37 cellular contexts compared by ENCODE assay signal in the genomic region with DNA sequence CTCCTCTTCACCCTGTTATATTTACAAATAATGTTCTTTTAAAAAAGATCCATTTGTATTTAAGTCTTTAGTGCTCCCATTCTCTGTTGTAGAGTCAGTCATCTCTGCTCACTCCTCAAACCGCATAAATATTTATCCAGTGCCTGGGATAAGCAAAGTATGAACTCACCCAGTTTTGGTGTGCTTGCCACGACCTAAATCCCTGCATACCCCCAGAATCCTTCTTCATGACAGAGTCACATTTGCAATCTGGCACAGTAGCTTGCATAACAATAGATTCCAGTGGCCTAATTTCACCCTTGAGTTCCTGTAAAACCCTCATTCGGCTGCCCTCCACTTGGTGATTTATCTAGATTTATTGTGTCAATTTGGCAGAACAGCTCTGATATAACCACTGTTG.
DNase-seq lines count a peak whose midpoint lies in the region; ATAC-seq, FAIRE-seq and TF ChIP-seq lines count a peak whose summit lies in the region.
"Had no signal": no experiment of that assay in that cellular context is flagged by ENCODE, and none has a peak within 500 bp of the region (broad histone marks: within the 10 kb centered on the region; RNA-seq: fewer than 3 reads in every experiment).

No MANE protein-coding gene starts in this region.

- no peak overlapping the region for H3K4ac ChIP-seq in mesenchymal stem cell (ENCODE audit: low read depth in 1 of 2, low read length in 2 of 2)

- ATAC-seq in GM21619 (IDR thresholded peaks at IDR 0.05; ENCODE audit: unreplicated experiment) (no peak), HG02973 (IDR thresholded peaks at IDR 0.05; ENCODE audit: unreplicated experiment) (no peak)
- ATAC-seq: body of pancreas; left colon; stimulated activated naive CD8-positive, alpha-beta T cell treated with anti-CD3 and anti-CD28 coated beads, Interleukin-15, amount 100 ng/mL, for 72 hours had no signal

- H3K23ac ChIP-seq in mesenchymal stem cell (ENCODE audit: low read length in 2 of 2) = no peak overlapping the region

- H3K4me1 ChIP-seq in astrocyte (ENCODE audit: insufficient read depth, low read length) = peaks cover 8% of the 10 kb centered on the region
- H3K4me1 ChIP-seq in mesenchymal stem cell (ENCODE audit: control insufficient read depth, insufficient read depth, low read depth, low read length) = no peaks in the 10 kb centered on the region
- H3K4me1 ChIP-seq: SJSA1, uterus had no signal

- no peak overlapping the region for H2BK120ac ChIP-seq in mesenchymal stem cell (ENCODE audit: low read depth, low read length)

- no peak overlapping the region for H4K91ac ChIP-seq in mesenchymal stem cell (ENCODE audit: low read length)

- no peak overlapping the region for H3K4me3 Mint-ChIP-seq in astrocyte (ENCODE audit: unreplicated experiment)
- H3K4me3 Mint-ChIP-seq in activated CD4-positive, alpha-beta T cell treated with anti-CD3 and anti-CD28 coated beads, Interleukin-2, amount 10 ng/mL, durations not matched to agents 24 days and 14 days = no peak overlapping the region
- H3K4me3 Mint-ChIP-seq: activated B cell treated with CpG ODN at 0.5 μM for 24 hours; CD4-positive, CD25-positive, alpha-beta regulatory T cell; memory B cell; stimulated activated naive CD8-positive, alpha-beta T cell treated with anti-CD3 and anti-CD28 coated beads, Interleukin-15, amount 100 ng/mL, for 72 hours had no signal

- H3K79me1 ChIP-seq in mesenchymal stem cell (replicated peaks; ENCODE audit: low read length, poor library complexity, severe bottlenecking) = no peaks in the 10 kb centered on the region

- no peaks in the 10 kb centered on the region for H3K27me3 ChIP-seq in astrocyte (ENCODE audit: insufficient read depth, low read length)
- H3K27me3 ChIP-seq in mesenchymal stem cell (ENCODE audit: control insufficient read depth in 1 of 2, insufficient read depth in 1 of 2, low read length in 2 of 2) = no peaks in the 10 kb centered on the region
- H3K27me3 ChIP-seq: body of pancreas, right lobe of liver, SJSA1, uterus had no signal

- no peak overlapping the region for H3K4me2 ChIP-seq in astrocyte (ENCODE audit: low read length)
- no peak overlapping the region for H3K4me2 ChIP-seq in mesenchymal stem cell (ENCODE audit: low read length, poor library complexity, severe bottlenecking)
- H3K4me2 ChIP-seq: KMS-11 had no signal

- no peak overlapping the region for H3K9ac ChIP-seq in astrocyte (ENCODE audit: low read length)
- H3K9ac ChIP-seq in mesenchymal stem cell (ENCODE audit: low read length) = no peak overlapping the region
- H3K9ac ChIP-seq: KMS-11 had no signal

- peaks cover 14% of the 10 kb centered on the region for H3K4me1 Mint-ChIP-seq in astrocyte (ENCODE audit: low read depth, unreplicated experiment)
- H3K4me1 Mint-ChIP-seq in activated CD4-positive, alpha-beta T cell treated with anti-CD3 and anti-CD28 coated beads, Interleukin-2, amount 10 ng/mL, durations not matched to agents 24 days and 14 days = no peaks in the 10 kb centered on the region
- H3K4me1 Mint-ChIP-seq: activated B cell treated with CpG ODN at 0.5 μM for 24 hours; CD4-positive, CD25-positive, alpha-beta regulatory T cell; memory B cell had no signal

- DNase-seq in AG08396 (ENCODE audit: low spot score) (peak; percentile 23), LHCN-M2 (ENCODE audit: low read depth) (peak; percentile 72), astrocyte (ENCODE audit: low read depth) (peak; percentile 80), mesenchymal stem cell (peak; percentile 7), putamen (ENCODE audit: low spot score) (no peak)
- no peak for DNase-seq in activated CD4-positive, alpha-beta T cell treated with anti-CD3 and anti-CD28 coated beads, Interleukin-2, amount 10 ng/mL, durations not matched to agents 24 days and 14 days
- DNase-seq: 8988T; activated B cell treated with CpG ODN at 0.5 μM for 24 hours; activated gamma-delta T cell treated with Interleukin-2 at 50 U/mL for 16 hours; activated T-cell treated with anti-CD3 and anti-CD28 coated beads, Interleukin-2, amount 50 U/mL, for 48 hours; AML-193; body of pancreas; Calu3; CD4-positive, CD25-positive, alpha-beta regulatory T cell; cerebellar nuclear complex; dermis blood vessel endothelial cell; DND-41; glutamatergic neuron; GOT3; left colon; NCI-H1417; NCI-H446 treated with DMSO at 0.1 percent for 48 hours; NCI-H82; OCI-M1; right lobe of liver; stimulated activated CD4-positive, alpha-beta T cell treated with anti-CD3 and anti-CD28 coated beads, Interleukin-12 subunit alpha, Interleukin-12 subunit beta, amount 100 ng/mL, for 4 hours; stimulated activated CD4-positive, alpha-beta T cell treated with anti-CD3 and anti-CD28 coated beads, Interleukin-2, amount 100 ng/mL, for 48 hours; stimulated activated naive CD8-positive, alpha-beta T cell treated with anti-CD3 and anti-CD28 coated beads, Interleukin-15, amount 100 ng/mL, for 72 hours; uterus had no signal

- no peaks in the 10 kb centered on the region for H4K20me1 ChIP-seq in astrocyte (ENCODE audit: insufficient read depth, low read length)

- H3K4me3 ChIP-seq in astrocyte (ENCODE audit: insufficient read depth, low read depth, low read length) = no peak overlapping the region
- no peak overlapping the region for H3K4me3 ChIP-seq in mesenchymal stem cell (ENCODE audit: insufficient read depth in 1 of 2, low read depth in 1 of 2, low read length in 2 of 2)
- H3K4me3 ChIP-seq: body of pancreas, right lobe of liver, SJSA1, uterus had no signal

- H3K18ac ChIP-seq in mesenchymal stem cell (ENCODE audit: low read depth in 1 of 2, low read length in 2 of 2) = peak overlapping the region; percentile 17 to 34

- H2AK5ac ChIP-seq in mesenchymal stem cell (ENCODE audit: low read length, severe bottlenecking) = peak overlapping the region; percentile 62

- no peaks in the 10 kb centered on the region for H3K79me2 ChIP-seq in astrocyte (ENCODE audit: insufficient read depth, low read length)

- no peak overlapping the region for H3K27ac Mint-ChIP-seq in astrocyte (ENCODE audit: unreplicated experiment)
- H3K27ac Mint-ChIP-seq in activated CD4-positive, alpha-beta T cell treated with anti-CD3 and anti-CD28 coated beads, Interleukin-2, amount 10 ng/mL, durations not matched to agents 24 days and 14 days = no peak overlapping the region
- H3K27ac Mint-ChIP-seq: activated B cell treated with CpG ODN at 0.5 μM for 24 hours, memory B cell had no signal

- no peaks in the 10 kb centered on the region for H3K27me3 Mint-ChIP-seq in astrocyte (ENCODE audit: low read depth, unreplicated experiment)
- peaks cover 4% of the 10 kb centered on the region for H3K27me3 Mint-ChIP-seq in activated CD4-positive, alpha-beta T cell treated with anti-CD3 and anti-CD28 coated beads, Interleukin-2, amount 10 ng/mL, durations not matched to agents 24 days and 14 days

- H3K9me3 ChIP-seq in astrocyte (ENCODE audit: insufficient read depth, low read depth, low read length) (no peaks in the 10 kb centered on the region), mesenchymal stem cell (ENCODE audit: control insufficient read depth, low read length) (no peaks in the 10 kb centered on the region)
- H3K9me3 ChIP-seq: body of pancreas, right lobe of liver, SJSA1, uterus had no signal

- H3K27ac ChIP-seq in astrocyte (ENCODE audit: low read depth, low read length) (no peak overlapping the region), mesenchymal stem cell (ENCODE audit: low read length, poor library complexity, severe bottlenecking) (no peak overlapping the region)
- H3K27ac ChIP-seq: body of pancreas, HL-60, KMS-11, right lobe of liver, RWPE1, SJSA1, uterus had no signal

- intact Hi-C loops in activated CD4-positive, alpha-beta T cell treated with anti-CD3 and anti-CD28 coated beads, Interleukin-2, amount 10 ng/mL, durations not matched to agents 24 days and 14 days (cut with micrococcal nuclease) = no loop called here

- no peaks in the 10 kb centered on the region for H3K36me3 Mint-ChIP-seq in astrocyte (ENCODE audit: low read depth, unreplicated experiment)
- H3K36me3 Mint-ChIP-seq in activated CD4-positive, alpha-beta T cell treated with anti-CD3 and anti-CD28 coated beads, Interleukin-2, amount 10 ng/mL, durations not matched to agents 24 days and 14 days (ENCODE audit: low read depth) = no peaks in the 10 kb centered on the region
- H3K36me3 Mint-ChIP-seq: CD4-positive, CD25-positive, alpha-beta regulatory T cell; memory B cell had no signal

- no peak for FAIRE-seq in astrocyte (lab: Jason Lieb, UNC)
- FAIRE-seq: endometrium had no signal

- H4K8ac ChIP-seq in mesenchymal stem cell (ENCODE audit: low read length) = no peak overlapping the region

- TF ChIP-seq CTCF in astrocyte (IDR thresholded peaks at IDR 0.05; ENCODE audit: insufficient read depth, low read depth, low read length) = no peak

- H2AFZ ChIP-seq in astrocyte (ENCODE audit: low read depth, low read length) (no peak overlapping the region), mesenchymal stem cell (ENCODE audit: low read depth, low read length) (no peak overlapping the region)

- no peaks in the 10 kb centered on the region for H3K36me3 ChIP-seq in astrocyte (ENCODE audit: insufficient read depth, low read length)
- peaks cover 0 to 22% of the 10 kb centered on the region in 2 experiments for H3K36me3 ChIP-seq in mesenchymal stem cell (ENCODE audit: control insufficient read depth in 1 of 2, insufficient read depth in 2 of 2, low read depth in 1 of 2, low read length in 2 of 2)
- H3K36me3 ChIP-seq: right lobe of liver, SJSA1, uterus had no signal

- H3K14ac ChIP-seq in mesenchymal stem cell (ENCODE audit: low read length in 2 of 2) = no peak overlapping the region

- H2BK12ac ChIP-seq in mesenchymal stem cell (ENCODE audit: low read length in 2 of 2) = no peak overlapping the region

- H3K9me3 Mint-ChIP-seq in astrocyte (ENCODE audit: unreplicated experiment) = peaks cover 2% of the 10 kb centered on the region
- no peaks in the 10 kb centered on the region for H3K9me3 Mint-ChIP-seq in activated CD4-positive, alpha-beta T cell treated with anti-CD3 and anti-CD28 coated beads, Interleukin-2, amount 10 ng/mL, durations not matched to agents 24 days and 14 days
- H3K9me3 Mint-ChIP-seq: activated B cell treated with CpG ODN at 0.5 μM for 24 hours; memory B cell; stimulated activated naive CD8-positive, alpha-beta T cell treated with anti-CD3 and anti-CD28 coated beads, Interleukin-15, amount 100 ng/mL, for 72 hours had no signal

- no peak overlapping the region for H2BK15ac ChIP-seq in mesenchymal stem cell (ENCODE audit: low read depth, poor library complexity, severe bottlenecking)

- 66% methylated on average over 3 of the region's 3 CpGs for WGBS in mesenchymal stem cell

- no peak overlapping the region for H2BK5ac ChIP-seq in mesenchymal stem cell (ENCODE audit: low read depth, low read length, poor library complexity, severe bottlenecking)

Comparison
In these comparisons a context has a peak if more than half of its experiments do, and no peak if none do; other contexts are left out.
1. DNase-seq: peak in AG08396 (single experiment), LHCN-M2 (single experiment), astrocyte (single experiment) and mesenchymal stem cell (single experiment); none in activated CD4-positive, alpha-beta T cell treated with anti-CD3 and anti-CD28 coated beads, Interleukin-2, amount 10 ng/mL, durations not matched to agents 24 days and 14 days (single experiment) and putamen (single experiment).